Comparison of ENCODE assay signal across 11 cellular contexts in genomic region chr10:6044651-6045599, GRCh38. TPM values are rescaled to one million over a fixed set of nuclear protein-coding genes. Genes with fewer than 3 reads are reported as not detected.
DNase-seq lines count a peak whose midpoint lies in the region; ATAC-seq lines count a peak whose summit lies in the region.
"Had no signal": no experiment of that assay in that cellular context is flagged by ENCODE, and none has a peak within 500 bp of the region (broad histone marks: within the 10 kb centered on the region; RNA-seq: fewer than 3 reads in every experiment).

No MANE protein-coding gene starts in this region.

- H3K4me1 Mint-ChIP-seq in activated T-cell treated with anti-CD3 and anti-CD28 coated beads, Interleukin-2, amount 50 U/mL, for 24 hours (ENCODE audit: low read depth), result peaks cover 89% of the 10 kb centered on the region
- H3K4me1 Mint-ChIP-seq: nephron progenitor cell had no signal

- peak overlapping the region; percentile 99 for H3K27ac Mint-ChIP-seq in activated T-cell treated with anti-CD3 and anti-CD28 coated beads, Interleukin-2, amount 50 U/mL, for 24 hours
- H3K27ac Mint-ChIP-seq: nephron progenitor cell had no signal

- no peaks in the 10 kb centered on the region for H3K27me3 Mint-ChIP-seq in activated T-cell treated with anti-CD3 and anti-CD28 coated beads, Interleukin-2, amount 50 U/mL, for 24 hours

- peak; percentile 48 for ATAC-seq in HG03135 (IDR thresholded peaks at IDR 0.05; ENCODE audit: unreplicated experiment)
- peak; percentile 78 for ATAC-seq in stimulated activated naive CD8-positive, alpha-beta T cell treated with anti-CD3 and anti-CD28 coated beads, Interleukin-15, Interleukin-2, amounts not matched to agents 100 U/mL and 50 U/mL, for 24 hours

- intact Hi-C loops in posterior vena cava (cut with DNase I), result no loop called here

- H3K4me3 Mint-ChIP-seq in activated T-cell treated with anti-CD3 and anti-CD28 coated beads, Interleukin-2, amount 50 U/mL, for 24 hours, result peak overlapping the region; percentile 73
- H3K4me3 Mint-ChIP-seq: nephron progenitor cell had no signal

- H3K36me3 Mint-ChIP-seq in activated T-cell treated with anti-CD3 and anti-CD28 coated beads, Interleukin-2, amount 50 U/mL, for 24 hours (ENCODE audit: low read depth), result peaks cover 96% of the 10 kb centered on the region

- H3K9me3 Mint-ChIP-seq in activated T-cell treated with anti-CD3 and anti-CD28 coated beads, Interleukin-2, amount 50 U/mL, for 24 hours, result no peaks in the 10 kb centered on the region
- H3K9me3 Mint-ChIP-seq: nephron progenitor cell had no signal

- peak; percentile 16 for DNase-seq in activated T-cell treated with anti-CD3 and anti-CD28 coated beads, Interleukin-2, amount 50 U/mL, for 1 hour
- DNase-seq in activated T-cell treated with anti-CD3 and anti-CD28 coated beads for 4 hours, result no peak
- DNase-seq in activated T-cell treated with anti-CD3 and anti-CD28 coated beads, Interleukin-2, amount 50 U/mL, for 24 hours, result peak; percentile 44
- peak; percentile 55 for DNase-seq in stimulated activated naive CD8-positive, alpha-beta T cell treated with anti-CD3 and anti-CD28 coated beads, Interleukin-15, Interleukin-2, amounts not matched to agents 100 U/mL and 50 U/mL, for 24 hours
- DNase-seq in HPDE6-E6E7 (ENCODE audit: extremely low spot score), result no peak
- no peak for DNase-seq in posterior vena cava (ENCODE audit: low spot score)
- no peak for DNase-seq in C1 segment of cervical spinal cord (lab: John Stamatoyannopoulos, UW)
- DNase-seq: activated CD4-positive, CD25-positive, alpha-beta regulatory T cell treated with anti-CD3 and anti-CD28 coated beads, Interleukin-2, amount 50 U/mL, for 72 hours; nephron progenitor cell; PC-9 had no signal

RNA-seq across cellular contexts. Expression of gene IL2RA, which starts 17.2 kb away (rescaled TPM):
- 1 to 10 TPM in 1 of 2 donors, under 1 TPM in 1; 0.81 to 6.4 TPM for total RNA-seq in posterior vena cava
- total RNA-seq: PC-9 had no signal

RNA-seq across cellular contexts. Expression of gene RBM17, which starts 43.9 kb away (rescaled TPM):
- total RNA-seq in posterior vena cava, result 10 to 100 TPM; 58.9 to 68.3 TPM

Comparison
In these comparisons a context has a peak if more than half of its experiments do, and no peak if none do; other contexts are left out.
1. DNase-seq: peak in activated T-cell treated with anti-CD3 and anti-CD28 coated beads, Interleukin-2, amount 50 U/mL, for 1 hour (single experiment), activated T-cell treated with anti-CD3 and anti-CD28 coated beads, Interleukin-2, amount 50 U/mL, for 24 hours (single experiment) and stimulated activated naive CD8-positive, alpha-beta T cell treated with anti-CD3 and anti-CD28 coated beads, Interleukin-15, Interleukin-2, amounts not matched to agents 100 U/mL and 50 U/mL, for 24 hours (single experiment); none in activated T-cell treated with anti-CD3 and anti-CD28 coated beads for 4 hours (single experiment), HPDE6-E6E7 (single experiment), posterior vena cava (single experiment) and C1 segment of cervical spinal cord (0 of 14).